ENCODE assay signal across 1 cellular context in genomic region chr18:35917043-35917442, GRCh38.
TF ChIP-seq lines count a peak whose summit lies in the region.

No MANE protein-coding gene starts in this region.

TF ChIP-seq in HCT116, 20 proteins besides CTCF, POLR2A, EP300 and RAD21 (continued from another document):
- TF ChIP-seq, protein P1, sequence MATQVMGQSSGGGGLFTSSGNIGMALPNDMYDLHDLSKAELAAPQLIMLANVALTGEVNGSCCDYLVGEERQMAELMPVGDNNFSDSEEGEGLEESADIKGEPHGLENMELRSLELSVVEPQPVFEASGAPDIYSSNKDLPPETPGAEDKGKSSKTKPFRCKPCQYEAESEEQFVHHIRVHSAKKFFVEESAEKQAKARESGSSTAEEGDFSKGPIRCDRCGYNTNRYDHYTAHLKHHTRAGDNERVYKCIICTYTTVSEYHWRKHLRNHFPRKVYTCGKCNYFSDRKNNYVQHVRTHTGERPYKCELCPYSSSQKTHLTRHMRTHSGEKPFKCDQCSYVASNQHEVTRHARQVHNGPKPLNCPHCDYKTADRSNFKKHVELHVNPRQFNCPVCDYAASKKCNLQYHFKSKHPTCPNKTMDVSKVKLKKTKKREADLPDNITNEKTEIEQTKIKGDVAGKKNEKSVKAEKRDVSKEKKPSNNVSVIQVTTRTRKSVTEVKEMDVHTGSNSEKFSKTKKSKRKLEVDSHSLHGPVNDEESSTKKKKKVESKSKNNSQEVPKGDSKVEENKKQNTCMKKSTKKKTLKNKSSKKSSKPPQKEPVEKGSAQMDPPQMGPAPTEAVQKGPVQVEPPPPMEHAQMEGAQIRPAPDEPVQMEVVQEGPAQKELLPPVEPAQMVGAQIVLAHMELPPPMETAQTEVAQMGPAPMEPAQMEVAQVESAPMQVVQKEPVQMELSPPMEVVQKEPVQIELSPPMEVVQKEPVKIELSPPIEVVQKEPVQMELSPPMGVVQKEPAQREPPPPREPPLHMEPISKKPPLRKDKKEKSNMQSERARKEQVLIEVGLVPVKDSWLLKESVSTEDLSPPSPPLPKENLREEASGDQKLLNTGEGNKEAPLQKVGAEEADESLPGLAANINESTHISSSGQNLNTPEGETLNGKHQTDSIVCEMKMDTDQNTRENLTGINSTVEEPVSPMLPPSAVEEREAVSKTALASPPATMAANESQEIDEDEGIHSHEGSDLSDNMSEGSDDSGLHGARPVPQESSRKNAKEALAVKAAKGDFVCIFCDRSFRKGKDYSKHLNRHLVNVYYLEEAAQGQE (IDR thresholded peaks at IDR 0.05; ENCODE audit: low read depth): no peak
- TF ChIP-seq ATF3 (IDR thresholded peaks at IDR 0.05): no peak
